ENCODE assay signal across 23 cellular contexts in the genomic region with DNA sequence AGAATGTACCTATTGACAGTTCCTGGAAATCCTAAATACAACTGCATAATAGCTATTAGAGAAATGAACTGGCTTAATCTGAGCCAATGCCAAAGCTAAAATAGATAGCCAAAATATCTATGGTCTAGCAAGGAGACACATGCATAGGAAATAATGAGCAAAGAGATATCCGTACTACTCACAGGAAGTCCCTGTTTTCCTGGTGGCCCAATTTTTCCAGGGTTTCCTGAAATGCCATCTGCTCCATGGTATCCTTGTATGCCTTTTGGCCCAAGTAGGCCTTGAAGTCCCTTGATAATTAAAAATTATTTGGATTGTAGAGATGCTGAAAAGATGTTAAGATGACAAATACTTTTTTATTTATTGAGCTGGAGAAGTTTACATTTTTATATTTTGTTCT.
"Had no signal": no experiment of that assay in that cellular context is flagged by ENCODE, and none has a peak within 500 bp of the region (broad histone marks: within the 10 kb centered on the region; RNA-seq: fewer than 3 reads in every experiment).

No MANE protein-coding gene starts in this region.

- ATAC-seq: psoas muscle; stimulated activated effector memory CD8-positive, alpha-beta T cell treated with anti-CD3 and anti-CD28 coated beads, Interleukin-12 subunit alpha, Interleukin-12 subunit beta, amount 100 ng/mL, for 72 hours; stimulated activated naive B cell treated with anti-CD40 and anti-IgM and Interleukin-4, amounts not matched to agents 10 μg/mL and 1 μg/mL and 100 μg/mL, for 72 hours had no signal

- H3K4me1 ChIP-seq: neural progenitor cell, parathyroid adenoma, psoas muscle, right lobe of liver, stomach, thyroid gland, upper lobe of left lung, vagina had no signal

- DNase-seq: occipital lobe; ovary; posterior cingulate gyrus; sigmoid colon; small intestine; stimulated activated CD4-positive, alpha-beta T cell treated with anti-CD3 and anti-CD28 coated beads, Interleukin-15, amount 100 ng/mL, for 24 hours; stimulated activated CD4-positive, alpha-beta T cell treated with anti-CD3 and anti-CD28 coated beads, Interleukin-2, amount 100 ng/mL, for 24 hours; stimulated activated CD4-positive, alpha-beta T cell treated with anti-CD3 and anti-CD28 coated beads, Interleukin-2, amount 100 ng/mL, for 48 hours; stimulated activated CD4-positive, alpha-beta T cell treated with anti-CD3 and anti-CD28 coated beads, Interleukin-4, amount 100 ng/mL, for 24 hours; stimulated activated naive B cell treated with anti-CD40 and anti-IgM and Interleukin-4, amounts not matched to agents 10 μg/mL and 1 μg/mL and 100 μg/mL, for 72 hours; stimulated activated naive CD4-positive, alpha-beta T cell treated with Interleukin-2 at 50 U/mL for 16 hours; stomach; thyroid gland; trophoblast cell; upper lobe of left lung had no signal

- H3K4me3 ChIP-seq: neural progenitor cell, ovary, psoas muscle, right lobe of liver, sigmoid colon, stomach, thoracic aorta, thyroid gland, tibial nerve, upper lobe of left lung, vagina had no signal

- H3K27me3 ChIP-seq: neural progenitor cell, ovary, right lobe of liver, sigmoid colon, stomach, thyroid gland, tibial nerve, upper lobe of left lung, vagina had no signal

- H3K27ac ChIP-seq: neural progenitor cell, ovary, parathyroid adenoma, psoas muscle, right lobe of liver, sigmoid colon, stomach, thoracic aorta, thyroid gland, tibial nerve, upper lobe of left lung had no signal

- H3K9me3 ChIP-seq: ovary, psoas muscle, right lobe of liver, sigmoid colon, stomach, thoracic aorta, thyroid gland, tibial nerve, upper lobe of left lung, vagina had no signal

- H3K36me3 ChIP-seq: neural progenitor cell, ovary, right lobe of liver, sigmoid colon, stomach, thoracic aorta, thyroid gland, tibial nerve, upper lobe of left lung, vagina had no signal
